Comparison of ENCODE assay signal across 13 cellular contexts in the genomic region with DNA sequence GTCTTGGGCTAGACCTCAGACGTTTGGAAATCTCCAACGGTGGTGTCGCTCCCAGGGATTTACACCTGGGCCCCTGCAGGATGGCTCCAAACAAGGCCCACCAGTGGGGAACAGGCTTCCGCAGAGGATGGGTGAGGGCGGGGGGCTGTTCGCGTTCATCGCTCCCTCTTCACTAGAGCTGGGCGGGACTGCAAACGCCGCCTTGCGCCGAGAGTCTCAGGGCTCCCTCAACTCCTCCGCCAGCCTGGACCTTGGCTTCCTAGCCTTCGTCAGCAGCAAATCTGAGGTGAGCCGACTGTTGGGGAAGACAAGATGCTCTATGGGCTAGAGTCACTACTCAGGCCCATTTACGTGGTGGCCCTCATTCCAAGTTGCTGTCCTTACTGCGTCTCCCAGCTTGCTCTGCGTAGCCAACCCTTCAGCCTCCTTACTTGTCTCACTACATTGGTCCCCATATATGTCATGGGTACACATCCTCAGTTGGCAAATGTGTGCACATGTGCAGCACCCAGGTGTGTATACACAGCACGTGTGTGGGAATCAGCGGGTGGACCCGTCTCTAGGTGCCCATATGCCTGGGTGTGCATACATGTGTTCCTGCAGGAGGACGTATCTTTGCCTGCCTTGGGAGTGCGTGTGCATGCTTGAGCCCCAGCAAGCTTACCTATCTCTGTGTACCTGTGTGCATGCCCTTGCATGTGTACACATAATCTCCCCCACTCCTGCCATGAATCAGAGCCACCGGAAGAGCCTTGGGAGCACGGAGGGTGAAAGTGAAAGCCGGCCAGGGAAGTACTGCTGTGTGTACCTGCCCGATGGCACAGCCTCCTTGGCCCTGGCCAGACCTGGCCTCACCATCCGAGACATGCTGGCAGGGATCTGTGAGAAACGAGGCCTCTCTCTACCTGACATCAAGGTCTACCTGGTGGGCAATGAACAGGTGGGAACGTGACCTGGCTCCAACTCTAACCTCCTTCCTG. TPM values are rescaled to one million over a fixed set of nuclear protein-coding genes. Genes with fewer than 3 reads are reported as not detected.
DNase-seq lines count a peak whose midpoint lies in the region; ATAC-seq and TF ChIP-seq lines count a peak whose summit lies in the region.
"Had no signal": no experiment of that assay in that cellular context is flagged by ENCODE, and none has a peak within 500 bp of the region (broad histone marks: within the 10 kb centered on the region; RNA-seq: fewer than 3 reads in every experiment).

No MANE protein-coding gene starts in this region.

- intact Hi-C loops in activated CD4-positive, alpha-beta memory T cell treated with anti-CD3 and anti-CD28 coated beads for 36 hours (cut with micrococcal nuclease): no loop called here
- intact Hi-C loops in right lobe of liver (cut with DNase I): no loop called here
- intact Hi-C loops in activated T-helper 2 cell treated with anti-CD3 and anti-CD28 coated beads, Interferon-gamma antibody, Interleukin-2, Interleukin-4, amounts not matched to agents 10 μg/mL and 5 μg/mL and 100 μg/mL, durations not matched to agents 14 hours and 24 hours and 36 hours (cut with micrococcal nuclease): no loop called here

- H3K4me1 ChIP-seq in duodenal mucosa (ENCODE audit: control insufficient read depth in 1 of 2, insufficient read depth in 2 of 2, low read length in 2 of 2) (peaks cover 62 to 70% of the 10 kb centered on the region in 2 donors), right lobe of liver (peaks cover 0 to 72% (median 31%) of the 10 kb centered on the region in 4 donors), suprapubic skin (peaks cover 84% of the 10 kb centered on the region)

- peaks cover 73% of the 10 kb centered on the region for H3K4me1 Mint-ChIP-seq in activated CD4-positive, alpha-beta memory T cell treated with anti-CD3 and anti-CD28 coated beads for 36 hours (ENCODE audit: low read depth)
- H3K4me1 Mint-ChIP-seq in activated CD4-positive, alpha-beta memory T cell treated with anti-CD3 and anti-CD28 coated beads, Interleukin-2, amount 10 ng/mL, durations not matched to agents 7 days and 5 days: peaks cover 73% of the 10 kb centered on the region
- H3K4me1 Mint-ChIP-seq in activated T-helper 2 cell treated with anti-CD3 and anti-CD28 coated beads, Interferon-gamma antibody, Interleukin-2, Interleukin-4, amounts not matched to agents 10 μg/mL and 5 μg/mL and 100 μg/mL, durations not matched to agents 14 hours and 24 hours and 36 hours (ENCODE audit: low read depth): peaks cover 49% of the 10 kb centered on the region
- peaks cover 49 to 81% of the 10 kb centered on the region in 2 donors for H3K4me1 Mint-ChIP-seq in stimulated activated naive B cell treated with anti-CD40 and anti-IgM and Interleukin-4, amounts not matched to agents 10 μg/mL and 1 μg/mL and 100 μg/mL, for 72 hours

- POLR2A ChIA-PET in activated CD4-positive, alpha-beta memory T cell treated with anti-CD3 and anti-CD28 coated beads for 36 hours (lab: Charles Lee): interaction anchor here (1.6 to 1.9 kb wide), 3 partner anchors 10 to 34 kb away, joined by 4 to 7 read pairs (median 4); no protein-coding TSS in a partner anchor
- POLR2A ChIA-PET in activated CD4-positive, alpha-beta memory T cell treated with anti-CD3 and anti-CD28 coated beads, Interleukin-2, amount 10 ng/mL, durations not matched to agents 7 days and 5 days (lab: Charles Lee): interaction anchor here (0.6 to 7.2 kb wide), 5 partner anchors 9 to 78 kb away, joined by 3 to 62 read pairs (median 13); a partner anchor contains a TSS

- ATAC-seq in right lobe of liver: peak in 1 of 4 donors; percentile 19
- ATAC-seq in stimulated activated naive B cell treated with anti-CD40 and anti-IgM and Interleukin-4, amounts not matched to agents 10 μg/mL and 1 μg/mL and 100 μg/mL, for 72 hours (replicated peaks): no peak

- no peaks in the 10 kb centered on the region for H3K9me3 Mint-ChIP-seq in activated CD4-positive, alpha-beta memory T cell treated with anti-CD3 and anti-CD28 coated beads for 36 hours
- H3K9me3 Mint-ChIP-seq in activated CD4-positive, alpha-beta memory T cell treated with anti-CD3 and anti-CD28 coated beads, Interleukin-2, amount 10 ng/mL, durations not matched to agents 7 days and 5 days: no peaks in the 10 kb centered on the region
- H3K9me3 Mint-ChIP-seq in activated T-helper 2 cell treated with anti-CD3 and anti-CD28 coated beads, Interferon-gamma antibody, Interleukin-2, Interleukin-4, amounts not matched to agents 10 μg/mL and 5 μg/mL and 100 μg/mL, durations not matched to agents 14 hours and 24 hours and 36 hours: no peaks in the 10 kb centered on the region
- no peaks in the 10 kb centered on the region for H3K9me3 Mint-ChIP-seq in stimulated activated naive B cell treated with anti-CD40 and anti-IgM and Interleukin-4, amounts not matched to agents 10 μg/mL and 1 μg/mL and 100 μg/mL, for 72 hours
- H3K9me3 Mint-ChIP-seq: T-helper 1 cell treated with Interleukin-12 subunit alpha and Interleukin-12 subunit beta and Interleukin-4 antibody, amounts not matched to agents 30 μg/mL and 1 μg/mL, for 36 hours had no signal

- TF ChIP-seq POLR2A in right lobe of liver (IDR thresholded peaks at IDR 0.05): no peak
- TF ChIP-seq POLR2A in suprapubic skin (IDR thresholded peaks at IDR 0.05): no peak

- H3K27ac ChIP-seq in duodenal mucosa (ENCODE audit: low read depth, low read length) (no peak overlapping the region), right lobe of liver (peak overlapping the region in 1 of 3 donors; percentile 93), suprapubic skin (no peak overlapping the region)
- H3K27ac ChIP-seq: brain microvascular endothelial cell had no signal

- peak overlapping the region in 1 of 2 donors; percentile 22 for H3K9ac ChIP-seq in duodenal mucosa (ENCODE audit: low read depth in 1 of 2, low read length in 2 of 2)

- H3K4me3 ChIP-seq in duodenal mucosa (ENCODE audit: low read depth in 1 of 2, low read length in 2 of 2): peak overlapping the region; percentile 70 to 74
- H3K4me3 ChIP-seq in right lobe of liver: peak overlapping the region in 1 of 3 donors; percentile 65
- peak overlapping the region; percentile 46 for H3K4me3 ChIP-seq in suprapubic skin

- H3K9me3 ChIP-seq in duodenal mucosa (ENCODE audit: control insufficient read depth in 1 of 2, low read length in 2 of 2) (no peaks in the 10 kb centered on the region), right lobe of liver (no peaks in the 10 kb centered on the region), suprapubic skin (no peaks in the 10 kb centered on the region)

- CTCF ChIA-PET in activated CD4-positive, alpha-beta memory T cell treated with anti-CD3 and anti-CD28 coated beads for 36 hours (lab: Charles Lee): interaction anchor here (1.0 to 5.7 kb wide), 11 partner anchors 8 to 87 kb away, joined by 5 to 115 read pairs (median 19); a partner anchor contains a TSS
- CTCF ChIA-PET in activated CD4-positive, alpha-beta memory T cell treated with anti-CD3 and anti-CD28 coated beads, Interleukin-2, amount 10 ng/mL, durations not matched to agents 7 days and 5 days (lab: Charles Lee): interaction anchor here (0.6 to 7.2 kb wide), 18 partner anchors 8 to 133 kb away, joined by 3 to 94 read pairs (median 5); a partner anchor contains a TSS

- H3K36me3 ChIP-seq in duodenal mucosa (ENCODE audit: control insufficient read depth in 1 of 2, insufficient read depth in 2 of 2, low read length in 2 of 2): peaks cover 0 to 11% of the 10 kb centered on the region in 2 donors
- no peaks in the 10 kb centered on the region for H3K36me3 ChIP-seq in right lobe of liver
- H3K36me3 ChIP-seq in suprapubic skin: no peaks in the 10 kb centered on the region
- H3K36me3 ChIP-seq: brain microvascular endothelial cell had no signal

- peaks cover 31% of the 10 kb centered on the region for H3K36me3 Mint-ChIP-seq in activated CD4-positive, alpha-beta memory T cell treated with anti-CD3 and anti-CD28 coated beads for 36 hours
- H3K36me3 Mint-ChIP-seq in activated CD4-positive, alpha-beta memory T cell treated with anti-CD3 and anti-CD28 coated beads, Interleukin-2, amount 10 ng/mL, durations not matched to agents 7 days and 5 days (ENCODE audit: low read depth): peaks cover 66% of the 10 kb centered on the region
- peaks cover 38% of the 10 kb centered on the region for H3K36me3 Mint-ChIP-seq in activated T-helper 2 cell treated with anti-CD3 and anti-CD28 coated beads, Interferon-gamma antibody, Interleukin-2, Interleukin-4, amounts not matched to agents 10 μg/mL and 5 μg/mL and 100 μg/mL, durations not matched to agents 14 hours and 24 hours and 36 hours (ENCODE audit: low read depth)
- H3K36me3 Mint-ChIP-seq in stimulated activated naive B cell treated with anti-CD40 and anti-IgM and Interleukin-4, amounts not matched to agents 10 μg/mL and 1 μg/mL and 100 μg/mL, for 72 hours: peaks cover 27 to 52% of the 10 kb centered on the region in 2 donors

- no peak overlapping the region for H3K4me3 Mint-ChIP-seq in activated CD4-positive, alpha-beta memory T cell treated with anti-CD3 and anti-CD28 coated beads for 36 hours
- H3K4me3 Mint-ChIP-seq in activated CD4-positive, alpha-beta memory T cell treated with anti-CD3 and anti-CD28 coated beads, Interleukin-2, amount 10 ng/mL, durations not matched to agents 7 days and 5 days: no peak overlapping the region
- no peak overlapping the region for H3K4me3 Mint-ChIP-seq in activated T-helper 2 cell treated with anti-CD3 and anti-CD28 coated beads, Interferon-gamma antibody, Interleukin-2, Interleukin-4, amounts not matched to agents 10 μg/mL and 5 μg/mL and 100 μg/mL, durations not matched to agents 14 hours and 24 hours and 36 hours (ENCODE audit: low read depth)
- no peak overlapping the region for H3K4me3 Mint-ChIP-seq in stimulated activated naive B cell treated with anti-CD40 and anti-IgM and Interleukin-4, amounts not matched to agents 10 μg/mL and 1 μg/mL and 100 μg/mL, for 72 hours

- WGBS in right lobe of liver (ENCODE audit: insufficient coverage, low coverage, low lambda C conversion rate, missing lambda C conversion rate): 79% methylated on average over 12 of the region's 31 CpGs
- 81% methylated on average over 22 of the region's 31 CpGs for WGBS in suprapubic skin

- peak overlapping the region; percentile 70 for H3K27ac Mint-ChIP-seq in activated CD4-positive, alpha-beta memory T cell treated with anti-CD3 and anti-CD28 coated beads for 36 hours
- H3K27ac Mint-ChIP-seq in activated CD4-positive, alpha-beta memory T cell treated with anti-CD3 and anti-CD28 coated beads, Interleukin-2, amount 10 ng/mL, durations not matched to agents 7 days and 5 days: no peak overlapping the region
- no peak overlapping the region for H3K27ac Mint-ChIP-seq in activated T-helper 2 cell treated with anti-CD3 and anti-CD28 coated beads, Interferon-gamma antibody, Interleukin-2, Interleukin-4, amounts not matched to agents 10 μg/mL and 5 μg/mL and 100 μg/mL, durations not matched to agents 14 hours and 24 hours and 36 hours
- H3K27ac Mint-ChIP-seq in stimulated activated naive B cell treated with anti-CD40 and anti-IgM and Interleukin-4, amounts not matched to agents 10 μg/mL and 1 μg/mL and 100 μg/mL, for 72 hours: no peak overlapping the region

- DNase-seq in activated CD4-positive, alpha-beta memory T cell treated with anti-CD3 and anti-CD28 coated beads for 36 hours: no peak
- no peak for DNase-seq in activated CD4-positive, alpha-beta memory T cell treated with anti-CD3 and anti-CD28 coated beads, Interleukin-2, amount 10 ng/mL, durations not matched to agents 7 days and 5 days
- DNase-seq in right lobe of liver (peak in 2 of 3 donors; percentile 61 to 64), suprapubic skin (ENCODE audit: low spot score in 2 of 2) (no peak), middle frontal gyrus (ENCODE audit: extremely low spot score, low spot score) (no peak)
- DNase-seq in activated T-helper 2 cell treated with anti-CD3 and anti-CD28 coated beads, Interferon-gamma antibody, Interleukin-2, Interleukin-4, amounts not matched to agents 10 μg/mL and 5 μg/mL and 100 μg/mL, durations not matched to agents 14 hours and 24 hours and 36 hours (ENCODE audit: low spot score): no peak
- no peak for DNase-seq in stimulated activated naive B cell treated with anti-CD40 and anti-IgM and Interleukin-4, amounts not matched to agents 10 μg/mL and 1 μg/mL and 100 μg/mL, for 72 hours
- DNase-seq: brain microvascular endothelial cell, NCI-H2171 treated with DMSO at 0.1 percent for 48 hours had no signal

- no peaks in the 10 kb centered on the region for H3K27me3 ChIP-seq in duodenal mucosa (ENCODE audit: control insufficient read depth in 1 of 2, insufficient read depth in 2 of 2, low read length in 2 of 2)
- H3K27me3 ChIP-seq in right lobe of liver: no peaks in the 10 kb centered on the region
- no peaks in the 10 kb centered on the region for H3K27me3 ChIP-seq in suprapubic skin
- H3K27me3 ChIP-seq: brain microvascular endothelial cell had no signal

- no peak for TF ChIP-seq CTCF in right lobe of liver (IDR thresholded peaks at IDR 0.05)
- TF ChIP-seq CTCF in suprapubic skin (IDR thresholded peaks at IDR 0.05): no peak

- H3K27me3 Mint-ChIP-seq in activated CD4-positive, alpha-beta memory T cell treated with anti-CD3 and anti-CD28 coated beads for 36 hours: no peaks in the 10 kb centered on the region
- H3K27me3 Mint-ChIP-seq in activated CD4-positive, alpha-beta memory T cell treated with anti-CD3 and anti-CD28 coated beads, Interleukin-2, amount 10 ng/mL, durations not matched to agents 7 days and 5 days: no peaks in the 10 kb centered on the region
- no peaks in the 10 kb centered on the region for H3K27me3 Mint-ChIP-seq in activated T-helper 2 cell treated with anti-CD3 and anti-CD28 coated beads, Interferon-gamma antibody, Interleukin-2, Interleukin-4, amounts not matched to agents 10 μg/mL and 5 μg/mL and 100 μg/mL, durations not matched to agents 14 hours and 24 hours and 36 hours (ENCODE audit: low read depth)
- no peaks in the 10 kb centered on the region for H3K27me3 Mint-ChIP-seq in stimulated activated naive B cell treated with anti-CD40 and anti-IgM and Interleukin-4, amounts not matched to agents 10 μg/mL and 1 μg/mL and 100 μg/mL, for 72 hours

- no peak for TF ChIP-seq EP300 in suprapubic skin (IDR thresholded peaks at IDR 0.05)

RNA-seq across cellular contexts. Expression of a gene that starts 10.5 kb away (rescaled TPM):
- 10 to 100 TPM; 43.9 to 47.2 TPM for total RNA-seq in activated CD4-positive, alpha-beta memory T cell treated with anti-CD3 and anti-CD28 coated beads for 36 hours
- 100 to 1,000 TPM; 103 to 107 TPM for total RNA-seq in activated CD4-positive, alpha-beta memory T cell treated with anti-CD3 and anti-CD28 coated beads, Interleukin-2, amount 10 ng/mL, durations not matched to agents 7 days and 5 days
- total RNA-seq in right lobe of liver: 10 to 100 TPM; 29.2 to 43.1 (median 35.2) TPM
- 10 to 100 TPM; 38.5 to 85.9 (median 68.8) TPM for total RNA-seq in suprapubic skin
- 36.2 and 40.5 TPM in 2 replicates for total RNA-seq in activated T-helper 2 cell treated with anti-CD3 and anti-CD28 coated beads, Interferon-gamma antibody, Interleukin-2, Interleukin-4, amounts not matched to agents 10 μg/mL and 5 μg/mL and 100 μg/mL, durations not matched to agents 14 hours and 24 hours and 36 hours

RNA-seq across cellular contexts. Expression of a gene that starts 16.0 kb away (rescaled TPM):
- total RNA-seq in activated CD4-positive, alpha-beta memory T cell treated with anti-CD3 and anti-CD28 coated beads for 36 hours: under 1 TPM in 1 of 2 experiments, not detected in 1; 0.15 TPM
- total RNA-seq in activated CD4-positive, alpha-beta memory T cell treated with anti-CD3 and anti-CD28 coated beads, Interleukin-2, amount 10 ng/mL, durations not matched to agents 7 days and 5 days: 1 to 10 TPM; 1.4 to 1.5 TPM
- 1 to 10 TPM in 3 of 6 experiments, under 1 TPM in 2, not detected in 1; 0.12 to 5.3 (median 1.6) TPM for total RNA-seq in right lobe of liver
- under 1 TPM in 1 of 4 donors, not detected in 3; 0.29 TPM for total RNA-seq in suprapubic skin
- total RNA-seq in activated T-helper 2 cell treated with anti-CD3 and anti-CD28 coated beads, Interferon-gamma antibody, Interleukin-2, Interleukin-4, amounts not matched to agents 10 μg/mL and 5 μg/mL and 100 μg/mL, durations not matched to agents 14 hours and 24 hours and 36 hours: not detected in 2 replicates
- total RNA-seq: kidney epithelial cell, omental fat pad had no signal

RNA-seq across cellular contexts. Expression of a gene that starts 16.8 kb away (rescaled TPM):
- total RNA-seq in activated CD4-positive, alpha-beta memory T cell treated with anti-CD3 and anti-CD28 coated beads for 36 hours: 100 to 1,000 TPM in 1 of 2 experiments, 10 to 100 TPM in 1; 98.3 to 104 TPM
- 100 to 1,000 TPM; 145 to 149 TPM for total RNA-seq in activated CD4-positive, alpha-beta memory T cell treated with anti-CD3 and anti-CD28 coated beads, Interleukin-2, amount 10 ng/mL, durations not matched to agents 7 days and 5 days
- total RNA-seq in right lobe of liver: 100 to 1,000 TPM; 103 to 297 (median 160) TPM
- total RNA-seq in suprapubic skin: 100 to 1,000 TPM; 119 to 191 (median 160) TPM
- 130 and 137 TPM in 2 replicates for total RNA-seq in activated T-helper 2 cell treated with anti-CD3 and anti-CD28 coated beads, Interferon-gamma antibody, Interleukin-2, Interleukin-4, amounts not matched to agents 10 μg/mL and 5 μg/mL and 100 μg/mL, durations not matched to agents 14 hours and 24 hours and 36 hours

RNA-seq across cellular contexts. Expression of a gene that starts 32.2 kb away (rescaled TPM):
- not detected for total RNA-seq in activated CD4-positive, alpha-beta memory T cell treated with anti-CD3 and anti-CD28 coated beads for 36 hours
- total RNA-seq in activated CD4-positive, alpha-beta memory T cell treated with anti-CD3 and anti-CD28 coated beads, Interleukin-2, amount 10 ng/mL, durations not matched to agents 7 days and 5 days: not detected
- total RNA-seq in right lobe of liver (not detected), suprapubic skin (not detected)
- not detected in 2 replicates for total RNA-seq in activated T-helper 2 cell treated with anti-CD3 and anti-CD28 coated beads, Interferon-gamma antibody, Interleukin-2, Interleukin-4, amounts not matched to agents 10 μg/mL and 5 μg/mL and 100 μg/mL, durations not matched to agents 14 hours and 24 hours and 36 hours
- total RNA-seq: kidney epithelial cell, omental fat pad had no signal

RNA-seq across cellular contexts. Expression of a gene that starts 41.1 kb away (rescaled TPM):
- 1 to 10 TPM; 5.1 to 5.9 TPM for total RNA-seq in activated CD4-positive, alpha-beta memory T cell treated with anti-CD3 and anti-CD28 coated beads for 36 hours
- 1 to 10 TPM; 1.5 to 1.6 TPM for total RNA-seq in activated CD4-positive, alpha-beta memory T cell treated with anti-CD3 and anti-CD28 coated beads, Interleukin-2, amount 10 ng/mL, durations not matched to agents 7 days and 5 days
- total RNA-seq in right lobe of liver: 100 to 1,000 TPM; 236 to 518 (median 365) TPM
- 10 to 100 TPM in 1 of 4 donors, 1 to 10 TPM in 3; 2.3 to 18.4 (median 7.1) TPM for total RNA-seq in suprapubic skin
- 3.5 and 5.8 TPM in 2 replicates for total RNA-seq in activated T-helper 2 cell treated with anti-CD3 and anti-CD28 coated beads, Interferon-gamma antibody, Interleukin-2, Interleukin-4, amounts not matched to agents 10 μg/mL and 5 μg/mL and 100 μg/mL, durations not matched to agents 14 hours and 24 hours and 36 hours

Comparison
In these comparisons a context has a peak if more than half of its experiments do, and no peak if none do; other contexts are left out.
1. DNase-seq: peak in right lobe of liver (2 of 3); none in activated CD4-positive, alpha-beta memory T cell treated with anti-CD3 and anti-CD28 coated beads for 36 hours (single experiment), activated CD4-positive, alpha-beta memory T cell treated with anti-CD3 and anti-CD28 coated beads, Interleukin-2, amount 10 ng/mL, durations not matched to agents 7 days and 5 days (single experiment), suprapubic skin (0 of 2), activated T-helper 2 cell treated with anti-CD3 and anti-CD28 coated beads, Interferon-gamma antibody, Interleukin-2, Interleukin-4, amounts not matched to agents 10 μg/mL and 5 μg/mL and 100 μg/mL, durations not matched to agents 14 hours and 24 hours and 36 hours (single experiment), stimulated activated naive B cell treated with anti-CD40 and anti-IgM and Interleukin-4, amounts not matched to agents 10 μg/mL and 1 μg/mL and 100 μg/mL, for 72 hours (single experiment) and middle frontal gyrus (single experiment).